ENCODE assay signal across 23 cellular contexts in the genomic region with DNA sequence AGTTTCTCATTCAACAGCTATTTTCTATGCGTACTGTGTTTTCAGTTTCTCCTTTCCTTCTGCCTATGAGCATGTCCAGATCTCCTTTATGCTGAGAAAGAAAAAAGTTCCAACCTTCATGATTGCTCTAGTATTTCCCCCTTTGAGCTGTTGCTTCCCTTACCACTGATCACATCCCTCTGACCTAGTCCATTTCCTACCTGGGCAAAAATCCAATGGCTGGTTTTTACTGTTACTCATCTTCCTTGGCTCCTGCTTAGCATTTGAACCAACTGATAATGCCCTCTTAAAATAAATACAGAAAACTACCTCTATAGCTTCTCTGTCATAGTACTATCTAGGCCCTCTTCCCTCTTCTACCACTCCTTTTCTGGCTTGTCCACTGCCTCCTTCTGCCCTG. TPM values are rescaled to one million over a fixed set of nuclear protein-coding genes. Genes with fewer than 3 reads are reported as not detected.
DNase-seq lines count a peak whose midpoint lies in the region; ATAC-seq, FAIRE-seq and TF ChIP-seq lines count a peak whose summit lies in the region.
"Had no signal": no experiment of that assay in that cellular context is flagged by ENCODE, and none has a peak within 500 bp of the region (broad histone marks: within the 10 kb centered on the region; RNA-seq: fewer than 3 reads in every experiment).

No MANE protein-coding gene starts in this region.

- no peak for FAIRE-seq in urothelium cell line (lab: Jason Lieb, UNC)

- ATAC-seq in HG03108 (IDR thresholded peaks at IDR 0.05; ENCODE audit: unreplicated experiment) = no peak
- ATAC-seq: GM23338 had no signal

- TF ChIP-seq CTCF in fibroblast of the aortic adventitia (IDR thresholded peaks at IDR 0.05; ENCODE audit: insufficient read depth, low read length) = no peak

- DNase-seq in A172 (ENCODE audit: low spot score) (peak; percentile 33), HT1080 (ENCODE audit: low read depth) (peak; percentile 75), RPMI7951 (ENCODE audit: low read depth) (peak; percentile 15), fibroblast of the aortic adventitia (ENCODE audit: low read depth) (peak; percentile 11), globus pallidus (ENCODE audit: low spot score) (no peak), GDM1 (lab: John Stamatoyannopoulos, UW) (no peak), urothelium cell line (ENCODE audit: low spot score) (no peak)
- DNase-seq: 8988T; Calu3; CD8-positive, alpha-beta memory T cell; DMS153; Karpas-422; NCI-H1105 treated with DMSO at 0.1 percent for 48 hours; NCI-H2081; NCI-H2171; NCI-H526; RPMI8226; SHP77 had no signal

- H3K4me3 ChIP-seq in fibroblast of the aortic adventitia (ENCODE audit: low read depth, low read length) = no peak overlapping the region
- H3K4me3 ChIP-seq: GM23338, HAP-1 had no signal

RNA-seq across cellular contexts. Expression of a gene that starts 6.0 kb away (rescaled TPM):
- not detected in 2 replicates for total RNA-seq in A172 (2014; rRNA removed; shearing (Covaris generic))
- total RNA-seq in HT1080 (2014; rRNA removed; shearing (Covaris generic)) = not detected in 2 replicates
- not detected in 2 replicates for polyA plus RNA-seq in HT1080 (2015; cell fraction: cytosol; rRNA removed)
- polyA plus RNA-seq in HT1080 (2015; cell fraction: nucleus; rRNA removed) = not detected in 2 replicates
- not detected in 2 replicates for total RNA-seq in RPMI7951 (2014; rRNA removed; shearing (Covaris generic))
- not detected in 2 replicates for total RNA-seq in fibroblast of the aortic adventitia (ENCODE audit: low replicate concordance)
- total RNA-seq: Calu3; CD8-positive, alpha-beta memory T cell had no signal
- polyA plus RNA-seq: AG04450; CD8-positive, alpha-beta memory T cell; GM23338; IgD-negative memory B cell had no signal

RNA-seq across cellular contexts. Expression of a gene that starts 54.1 kb away (rescaled TPM):
- not detected in 2 replicates for total RNA-seq in A172 (2014; rRNA removed; shearing (Covaris generic))
- total RNA-seq in HT1080 (2014; rRNA removed; shearing (Covaris generic)) = not detected in 2 replicates
- not detected in 2 replicates for polyA plus RNA-seq in HT1080 (2015; cell fraction: cytosol; rRNA removed)
- polyA plus RNA-seq in HT1080 (2015; cell fraction: nucleus; rRNA removed) = not detected in 2 replicates
- not detected in 2 replicates for total RNA-seq in RPMI7951 (2014; rRNA removed; shearing (Covaris generic))
- not detected in 2 replicates for total RNA-seq in fibroblast of the aortic adventitia (ENCODE audit: low replicate concordance)
- total RNA-seq: Calu3; CD8-positive, alpha-beta memory T cell had no signal
- polyA plus RNA-seq: AG04450; CD8-positive, alpha-beta memory T cell; IgD-negative memory B cell had no signal

Comparison
In these comparisons a context has a peak if more than half of its experiments do, and no peak if none do; other contexts are left out.
1. DNase-seq: peak in A172 (single experiment), HT1080 (single experiment), RPMI7951 (single experiment) and fibroblast of the aortic adventitia (single experiment); none in globus pallidus (single experiment), GDM1 (single experiment) and urothelium cell line (single experiment).